ENCODE assay signal across 8 cellular contexts in the genomic region with DNA sequence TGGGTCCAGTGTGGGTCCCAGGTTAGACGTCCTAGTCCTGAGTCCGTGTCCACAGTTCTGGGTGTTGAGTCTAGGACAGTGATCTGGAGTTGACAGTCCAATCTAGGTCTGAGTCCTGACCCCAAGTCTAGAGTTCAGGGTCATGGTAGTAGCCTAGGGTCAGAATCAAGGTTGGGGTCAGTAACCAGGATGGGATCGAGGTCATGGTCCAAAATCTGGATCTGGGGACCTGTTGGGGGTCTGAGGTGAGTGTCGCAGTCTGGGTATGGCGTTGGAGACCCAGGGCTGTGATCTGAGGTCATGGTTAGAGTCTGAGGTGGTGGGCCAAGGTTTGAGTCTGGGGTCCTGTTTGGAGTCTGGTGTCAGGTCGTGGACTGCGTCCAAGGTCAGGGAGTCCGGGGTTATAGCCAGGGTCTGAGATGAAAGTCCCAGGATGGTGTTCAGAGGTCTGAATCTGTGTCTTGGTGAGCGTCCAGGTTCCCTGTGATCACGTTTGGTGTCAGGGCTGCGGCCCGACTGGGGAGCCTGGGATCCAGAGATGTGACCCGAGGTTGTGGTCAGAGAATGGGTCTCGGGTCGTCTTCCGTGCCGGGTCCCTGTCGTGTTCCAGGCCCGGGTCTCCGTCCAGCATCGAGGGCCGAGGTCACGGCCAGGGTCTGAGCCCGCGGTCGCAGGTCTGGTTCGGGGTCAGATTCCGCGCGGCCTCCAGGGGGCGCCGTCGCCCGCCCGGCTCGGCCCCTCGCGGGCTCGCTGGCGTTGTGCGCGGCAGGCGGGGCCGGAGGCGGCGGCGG. TPM values are rescaled to one million over a fixed set of nuclear protein-coding genes. Genes with fewer than 3 reads are reported as not detected.
DNase-seq lines count a peak whose midpoint lies in the region; ATAC-seq, FAIRE-seq and TF ChIP-seq lines count a peak whose summit lies in the region.

No MANE protein-coding gene starts in this region.

- H3K18ac ChIP-seq in H1 (ENCODE audit: extremely low read depth, low read length) = peak overlapping the region; percentile 13; the same call in 1 of the 2 replicates

- H3K4ac ChIP-seq in H1 (replicated peaks; ENCODE audit: insufficient read length, low read depth, low read length) = peak overlapping the region; percentile 57

- peak overlapping the region; percentile 10; the same call in 1 of the 2 replicates for H2AK5ac ChIP-seq in H1 (ENCODE audit: low read depth, low read length)

- no peak for TF ChIP-seq POLR2A in H1 (IDR thresholded peaks at IDR 0.05; ENCODE audit: control extremely low read depth in 1 of 2, low read depth in 2 of 2, low read length in 2 of 2)

- FAIRE-seq in H1 (lab: Jason Lieb, UNC) = no peak

- peaks cover 67% of the 10 kb centered on the region for H3K4me1 Mint-ChIP-seq in activated CD4-positive, alpha-beta memory T cell treated with anti-CD3 and anti-CD28 coated beads, Interleukin-2, amount 10 ng/mL, durations not matched to agents 7 days and 5 days

- no peak overlapping the region for H4K5ac ChIP-seq in H1 (ENCODE audit: insufficient read length, low read depth, low read length)

- TF ChIP-seq EP300 in H1 (IDR thresholded peaks at IDR 0.05; ENCODE audit: borderline replicate concordance in 1 of 2, low read depth in 2 of 2, low read length in 2 of 2) = no peak

- H3K9ac ChIP-seq in H1 (replicated peaks in 1 of 4; ENCODE audit: extremely low read depth in 1 of 4, low read depth in 3 of 4, low read length in 3 of 4) = no peak overlapping the region; a peak in 1 of 7 replicates

- ATAC-seq in HG02571 (IDR thresholded peaks at IDR 0.05; ENCODE audit: unreplicated experiment) = peak; percentile 39

- peaks cover 39% of the 10 kb centered on the region for H3K36me3 Mint-ChIP-seq in activated CD4-positive, alpha-beta memory T cell treated with anti-CD3 and anti-CD28 coated beads, Interleukin-2, amount 10 ng/mL, durations not matched to agents 7 days and 5 days (ENCODE audit: low read depth)

- H2BK5ac ChIP-seq in H1 (ENCODE audit: low read depth, low read length) = peak overlapping the region; percentile 52; the same call in 1 of the 2 replicates

- WGBS in H1 (ENCODE audit: extremely low coverage in 1 of 2, insufficient coverage in 1 of 2, insufficient read length in 1 of 2, insufficient replicate concordance in 2 of 2, low coverage in 1 of 2, low lambda C conversion rate in 2 of 2, missing lambda C conversion rate in 1 of 2), 2 experiments = 33% methylated on average over 25 of the region's 47 CpGs; no CpG with 5 or more reads in 1 of the 2 experiments

- H3K79me1 ChIP-seq in H1 (ENCODE audit: low read depth, low read length) = peaks cover 8% of the 10 kb centered on the region; the same call in 1 of the 2 replicates

- TF ChIP-seq CTCF in H1 (IDR thresholded peaks at IDR 0.05; ENCODE audit: control extremely low read depth in 1 of 3, insufficient read depth in 1 of 3, low read depth in 1 of 3, low read length in 3 of 3) = peak in 2 of 3 experiments; percentile 80 to 92; a peak in 3 of 4 replicates

- CTCF ChIA-PET in activated CD4-positive, alpha-beta memory T cell treated with anti-CD3 and anti-CD28 coated beads, Interleukin-2, amount 10 ng/mL, durations not matched to agents 7 days and 5 days (lab: Charles Lee) = interaction anchor here (1.1 to 4.9 kb wide), 9 partner anchors 11 to 80 kb away, joined by 3 to 69 read pairs (median 7); a partner anchor contains a TSS
- CTCF ChIA-PET in H1 (lab: Charles Lee; ENCODE audit: partially characterized antibody) = interaction anchor here (1.0 to 13.0 kb wide), 10 partner anchors 12 to 53 kb away, joined by 3 to 186 read pairs (median 4); a partner anchor contains a TSS

- peak overlapping the region; percentile 76 for H3K4me3 Mint-ChIP-seq in activated CD4-positive, alpha-beta memory T cell treated with anti-CD3 and anti-CD28 coated beads, Interleukin-2, amount 10 ng/mL, durations not matched to agents 7 days and 5 days

- 0 out of 2 replicates have a peak overlapping the region, but pooled peaks have one; percentile 21 for H2BK20ac ChIP-seq in H1 (ENCODE audit: low read length)

- peak; percentile 61 to 77 for TF ChIP-seq RAD21 in H1 (IDR thresholded peaks at IDR 0.05 in 1 of 2, conservative IDR thresholded peaks at IDR 0.05 in 1 of 2; ENCODE audit: low read depth in 2 of 2, low read length in 2 of 2)

- H2BK120ac ChIP-seq in H1 (replicated peaks; ENCODE audit: low read depth, low read length) = peak overlapping the region; percentile 48

- H3K4me1 ChIP-seq in H1 (replicated peaks in 1 of 4; ENCODE audit: control insufficient read depth in 3 of 4, insufficient read depth in 4 of 4, low read length in 3 of 4) = peaks cover 8 to 36% (median 34%) of the 10 kb centered on the region in 4 experiments

- H3K9me3 ChIP-seq in H1 (ENCODE audit: insufficient read depth in 2 of 2, low read depth in 1 of 2, low read length in 1 of 2) = no peaks in the 10 kb centered on the region

- peaks cover 9 to 19% of the 10 kb centered on the region in 2 experiments for H4K20me1 ChIP-seq in H1 (replicated peaks in 1 of 2; ENCODE audit: control insufficient read depth in 1 of 2, insufficient read depth in 2 of 2, low read length in 2 of 2)

- peak overlapping the region; percentile 93 for H4K8ac ChIP-seq in H1 (ENCODE audit: extremely low read depth, insufficient read depth, low read length)

- no peak overlapping the region for H3K27ac ChIP-seq in H1 (ENCODE audit: low read depth, low read length)

- no peak overlapping the region for H3K14ac ChIP-seq in H1 (ENCODE audit: insufficient read length)

- POLR2A ChIA-PET in activated CD4-positive, alpha-beta memory T cell treated with anti-CD3 and anti-CD28 coated beads, Interleukin-2, amount 10 ng/mL, durations not matched to agents 7 days and 5 days (lab: Charles Lee) = interaction anchor here (1.0 to 14.4 kb wide), 11 partner anchors 11 to 88 kb away, joined by 4 to 494 read pairs (median 16); a partner anchor contains a TSS
- POLR2A ChIA-PET in H1 (lab: Charles Lee; ENCODE audit: partially characterized antibody) = interaction anchor here (1.0 to 2.0 kb wide), 5 partner anchors 10 to 26 kb away, joined by 3 to 15 read pairs (median 4); a partner anchor contains a TSS

- peaks cover 0 to 35% of the 10 kb centered on the region in 2 experiments; a peak in 3 of 4 replicates for H3K79me2 ChIP-seq in H1 (ENCODE audit: control insufficient read depth in 1 of 2, insufficient read depth in 2 of 2, low read length in 2 of 2)

- H3K56ac ChIP-seq in H1 (replicated peaks; ENCODE audit: insufficient read length, low read depth, low read length) = no peak overlapping the region

- peak overlapping the region; percentile 16 to 59 (median 31); a peak in 6 of 8 replicates for H3K4me3 ChIP-seq in H1 (ENCODE audit: extremely low read depth in 1 of 4, insufficient read depth in 2 of 4, low read depth in 3 of 4, low read length in 4 of 4)

- no peak overlapping the region for H2AFZ ChIP-seq in H1 (ENCODE audit: low read length)

- peak overlapping the region; percentile 80 for H3K27ac Mint-ChIP-seq in activated CD4-positive, alpha-beta memory T cell treated with anti-CD3 and anti-CD28 coated beads, Interleukin-2, amount 10 ng/mL, durations not matched to agents 7 days and 5 days

- peak overlapping the region in 1 of 2 experiments; percentile 28; a peak in 2 of 4 replicates for H3K4me2 ChIP-seq in H1 (ENCODE audit: insufficient read depth in 1 of 2, low read depth in 2 of 2, low read length in 2 of 2)

- peak overlapping the region; percentile 75; the same call in 1 of the 2 replicates for H2BK15ac ChIP-seq in H1 (ENCODE audit: low read length)

- no peaks in the 10 kb centered on the region for H3K27me3 Mint-ChIP-seq in activated CD4-positive, alpha-beta memory T cell treated with anti-CD3 and anti-CD28 coated beads, Interleukin-2, amount 10 ng/mL, durations not matched to agents 7 days and 5 days

- H3K36me3 ChIP-seq in H1 (ENCODE audit: control insufficient read depth in 2 of 4, insufficient read depth in 4 of 4, low read length in 3 of 4) = peaks cover 0 to 3% (median 0%) of the 10 kb centered on the region in 4 experiments; a peak in 2 of 8 replicates

- 0 out of 2 replicates have a peak overlapping the region, but pooled peaks have one; percentile 71 for H2BK12ac ChIP-seq in H1 (ENCODE audit: low read depth, low read length)

- H3K23me2 ChIP-seq in H1 (ENCODE audit: low read depth, low read length) = peaks cover 4% of the 10 kb centered on the region

- no peak overlapping the region for H3K23ac ChIP-seq in H1 (ENCODE audit: insufficient read length)

- DNase-seq in EH (ENCODE audit: low read depth) (peak; percentile 65), NCI-H2196 (lab: John Stamatoyannopoulos, UW; ENCODE audit: unreplicated experiment) (peak; percentile 82), H1 (ENCODE audit: low read depth in 1 of 2, low spot score in 2 of 2) (peak in 1 of 2 experiments; percentile 92), mesenteric fat pad (ENCODE audit: low spot score) (peak; percentile 96), NCI-H1694 treated with DMSO at 0.1 percent for 48 hours (lab: John Stamatoyannopoulos, UW) (no peak)
- DNase-seq in activated CD4-positive, alpha-beta memory T cell treated with anti-CD3 and anti-CD28 coated beads, Interleukin-2, amount 10 ng/mL, durations not matched to agents 7 days and 5 days = peak; percentile 81
- DNase-seq in stimulated activated CD8-positive, alpha-beta memory T cell treated with anti-CD3 and anti-CD28 coated beads, Interleukin-7, amount 100 ng/mL, for 1 hour (ENCODE audit: low read depth in 2 of 2) = peak; percentile 54

- peaks cover 0 to 3% (median 0%) of the 10 kb centered on the region in 4 experiments; a peak in 4 of 7 replicates for H3K27me3 ChIP-seq in H1 (replicated peaks in 1 of 4; ENCODE audit: control insufficient read depth in 3 of 4, extremely low read depth in 1 of 4, insufficient read depth in 3 of 4, low read length in 3 of 4)

- no peaks in the 10 kb centered on the region for H3K9me3 Mint-ChIP-seq in activated CD4-positive, alpha-beta memory T cell treated with anti-CD3 and anti-CD28 coated beads, Interleukin-2, amount 10 ng/mL, durations not matched to agents 7 days and 5 days

- H4K91ac ChIP-seq in H1 (replicated peaks; ENCODE audit: insufficient read length, low read length) = no peak overlapping the region

RNA-seq across cellular contexts. Expression of a gene that starts 0.4 kb away (rescaled TPM):
- 100 to 1,000 TPM; 333 to 338 TPM for total RNA-seq in activated CD4-positive, alpha-beta memory T cell treated with anti-CD3 and anti-CD28 coated beads, Interleukin-2, amount 10 ng/mL, durations not matched to agents 7 days and 5 days
- 47.3 and 51.4 TPM in 2 replicates for total RNA-seq in H1 (2021; fragmentation: NEBNext Ultra II Directional; extraction: Animal tissue kit (Norgen Biotek cat#: 25700))
- 49.7 and 67.8 TPM in 2 replicates for polyA plus RNA-seq in H1 (2011; rRNA removed)
- 45.7 TPM for polyA plus RNA-seq in H1 (2011; cell fraction: cytosol; rRNA removed)
- polyA plus RNA-seq in H1 (2011; cell fraction: nucleus; rRNA removed) = 154 TPM
- polyA plus RNA-seq in H1 (2012, experiment 1 of 2) = 40.2 to 61.0 TPM (median 51.5 TPM) in 4 replicates
- 42.4 TPM for polyA plus RNA-seq in H1 (2012, experiment 2 of 2)
- 24.9 TPM for polyA plus RNA-seq in H1 (2013, experiment 1 of 2)
- polyA plus RNA-seq in H1 (2013, experiment 2 of 2) = 26.2 TPM
- polyA minus RNA-seq in H1 (2011; rRNA and poly(A)+ RNA removed) = 27.8 and 44.3 TPM in 2 replicates
- polyA minus RNA-seq in H1 (2011; cell fraction: cytosol; rRNA and poly(A)+ RNA removed) = 37.5 TPM
- polyA minus RNA-seq in H1 (2011; cell fraction: nucleus; rRNA and poly(A)+ RNA removed) = 57.3 TPM
- total RNA-seq in mesenteric fat pad = 60.2 TPM

RNA-seq across cellular contexts. Expression of a gene that starts 23.3 kb away (rescaled TPM):
- 100 to 1,000 TPM; 157 to 163 TPM for total RNA-seq in activated CD4-positive, alpha-beta memory T cell treated with anti-CD3 and anti-CD28 coated beads, Interleukin-2, amount 10 ng/mL, durations not matched to agents 7 days and 5 days
- 24.9 and 29.2 TPM in 2 replicates for total RNA-seq in H1 (2021; fragmentation: NEBNext Ultra II Directional; extraction: Animal tissue kit (Norgen Biotek cat#: 25700))
- 26.5 and 35.5 TPM in 2 replicates for polyA plus RNA-seq in H1 (2011; rRNA removed)
- polyA plus RNA-seq in H1 (2011; cell fraction: cytosol; rRNA removed) = 30.2 TPM
- polyA plus RNA-seq in H1 (2011; cell fraction: nucleus; rRNA removed) = 98.7 TPM
- 21.2 to 24.2 TPM (median 22.8 TPM) in 4 replicates for polyA plus RNA-seq in H1 (2012, experiment 1 of 2)
- 16.4 TPM for polyA plus RNA-seq in H1 (2012, experiment 2 of 2)
- 18.6 TPM for polyA plus RNA-seq in H1 (2013, experiment 1 of 2)
- 19.3 TPM for polyA plus RNA-seq in H1 (2013, experiment 2 of 2)
- 10.0 and 14.3 TPM in 2 replicates for polyA minus RNA-seq in H1 (2011; rRNA and poly(A)+ RNA removed)
- 10.9 TPM for polyA minus RNA-seq in H1 (2011; cell fraction: cytosol; rRNA and poly(A)+ RNA removed)
- polyA minus RNA-seq in H1 (2011; cell fraction: nucleus; rRNA and poly(A)+ RNA removed) = 36.1 TPM
- 42.5 TPM for total RNA-seq in mesenteric fat pad

RNA-seq across cellular contexts. Expression of a gene that starts 37.5 kb away (rescaled TPM):
- total RNA-seq in activated CD4-positive, alpha-beta memory T cell treated with anti-CD3 and anti-CD28 coated beads, Interleukin-2, amount 10 ng/mL, durations not matched to agents 7 days and 5 days = 10 to 100 TPM; 15.4 to 19.0 TPM
- total RNA-seq in H1 (2021; fragmentation: NEBNext Ultra II Directional; extraction: Animal tissue kit (Norgen Biotek cat#: 25700)) = 19.8 and 23.6 TPM in 2 replicates
- polyA plus RNA-seq in H1 (2011; rRNA removed) = 16.9 and 23.6 TPM in 2 replicates
- polyA plus RNA-seq in H1 (2011; cell fraction: cytosol; rRNA removed) = 19.8 TPM
- polyA plus RNA-seq in H1 (2011; cell fraction: nucleus; rRNA removed) = 80.6 TPM
- 23.8 to 38.6 TPM (median 31.8 TPM) in 4 replicates for polyA plus RNA-seq in H1 (2012, experiment 1 of 2)
- 16.9 TPM for polyA plus RNA-seq in H1 (2012, experiment 2 of 2)
- polyA plus RNA-seq in H1 (2013, experiment 1 of 2) = 49.3 TPM
- polyA plus RNA-seq in H1 (2013, experiment 2 of 2) = 53.9 TPM
- 6.9 and 9.6 TPM in 2 replicates for polyA minus RNA-seq in H1 (2011; rRNA and poly(A)+ RNA removed)
- polyA minus RNA-seq in H1 (2011; cell fraction: cytosol; rRNA and poly(A)+ RNA removed) = 12.3 TPM
- 14.5 TPM for polyA minus RNA-seq in H1 (2011; cell fraction: nucleus; rRNA and poly(A)+ RNA removed)
- 19.9 TPM for total RNA-seq in mesenteric fat pad
